ENCODE assay signal across 9 cellular contexts in genomic region chr6:36734486-36735060, GRCh38. TPM values are rescaled to one million over a fixed set of nuclear protein-coding genes. Genes with fewer than 3 reads are reported as not detected.
DNase-seq lines count a peak whose midpoint lies in the region; ATAC-seq, FAIRE-seq and TF ChIP-seq lines count a peak whose summit lies in the region.
"Had no signal": no experiment of that assay in that cellular context is flagged by ENCODE, and none has a peak within 500 bp of the region (broad histone marks: within the 10 kb centered on the region; RNA-seq: fewer than 3 reads in every experiment).

No MANE protein-coding gene starts in this region.

- H3K27ac ChIP-seq in naive thymus-derived CD4-positive, alpha-beta T cell (ENCODE audit: low read depth, low read length): no peak overlapping the region

- peaks cover 0 to 32% (median 7%) of the 10 kb centered on the region in 7 donors for H3K4me1 Mint-ChIP-seq in naive thymus-derived CD4-positive, alpha-beta T cell

- TF ChIP-seq CTCF in choroid plexus epithelial cell (conservative IDR thresholded peaks at IDR 0.05; ENCODE audit: low read depth, low read length): no peak

- DNase-seq in left ventricle myocardium superior (no peak), cardiac septum (ENCODE audit: low spot score) (no peak), choroid plexus epithelial cell (ENCODE audit: low read depth) (no peak), GM12892 (ENCODE audit: insufficient read length) (no peak), activated gamma-delta T cell (lab: John Stamatoyannopoulos, UW) (no peak), posterior vena cava (ENCODE audit: low spot score) (no peak)
- no peak for DNase-seq in naive thymus-derived CD4-positive, alpha-beta T cell
- DNase-seq: T-helper 9 cell had no signal

- H3K36me3 ChIP-seq in naive thymus-derived CD4-positive, alpha-beta T cell (ENCODE audit: control insufficient read depth in 2 of 3, insufficient read depth in 3 of 3, low read length in 3 of 3): no peaks in the 10 kb centered on the region

- H3K9me3 Mint-ChIP-seq in naive thymus-derived CD4-positive, alpha-beta T cell: peaks cover 0 to 2% (median 0%) of the 10 kb centered on the region in 11 donors

- H3K27me3 Mint-ChIP-seq in naive thymus-derived CD4-positive, alpha-beta T cell: peaks cover 0 to 4% (median 0%) of the 10 kb centered on the region in 5 donors

- no peak for FAIRE-seq in GM12892 (lab: Jason Lieb, UNC)

- H3K4me3 ChIP-seq in choroid plexus epithelial cell (ENCODE audit: low read depth, low read length): peak overlapping the region; percentile 42
- no peak overlapping the region for H3K4me3 ChIP-seq in naive thymus-derived CD4-positive, alpha-beta T cell (ENCODE audit: low read length)

- H3K4me1 ChIP-seq in naive thymus-derived CD4-positive, alpha-beta T cell (ENCODE audit: control insufficient read depth in 2 of 2, insufficient read depth in 2 of 2, low read length in 2 of 2): peaks cover 0 to 5% of the 10 kb centered on the region in 2 donors

- TF ChIP-seq POLR2A in GM12892 (IDR thresholded peaks at IDR 0.05; ENCODE audit: low read depth, low read length): no peak

- POLR2A ChIA-PET in naive thymus-derived CD4-positive, alpha-beta T cell (lab: Charles Lee): no interaction called here

- peak overlapping the region in 5 of 9 donors; percentile 15 to 85 (median 59) for H3K27ac Mint-ChIP-seq in naive thymus-derived CD4-positive, alpha-beta T cell

- ATAC-seq in left ventricle myocardium superior (peak; percentile 7), HG03342 (IDR thresholded peaks at IDR 0.05; ENCODE audit: unreplicated experiment) (no peak)
- peak; percentile 1 for ATAC-seq in naive thymus-derived CD4-positive, alpha-beta T cell

- intact Hi-C loops in left ventricle myocardium superior (cut with micrococcal nuclease) (no loop called here), cardiac septum (cut with DNase I) (loop anchor here (2.0 kb wide), 1 partner anchor 56 kb away; the partner anchor contains the start of gene CDKN1A), posterior vena cava (cut with DNase I) (loop anchor here in 1 of 2 donors (10.0 kb wide), 1 partner anchor 110 kb away; no protein-coding TSS in a partner anchor)
- intact Hi-C loops in naive thymus-derived CD4-positive, alpha-beta T cell (cut with micrococcal nuclease): loop anchor here in 1 of 2 donors (2.0 kb wide), 1 partner anchor 24 kb away; no protein-coding TSS in a partner anchor

- no peaks in the 10 kb centered on the region for H3K27me3 ChIP-seq in naive thymus-derived CD4-positive, alpha-beta T cell (ENCODE audit: control insufficient read depth in 2 of 2, insufficient read depth in 2 of 2, low read length in 2 of 2)

- CTCF ChIA-PET in naive thymus-derived CD4-positive, alpha-beta T cell (lab: Charles Lee): interaction anchor here (1.1 kb wide), 1 partner anchor 10 kb away, joined by 4 read pairs; no protein-coding TSS in a partner anchor

- H3K4me3 Mint-ChIP-seq in naive thymus-derived CD4-positive, alpha-beta T cell: peak overlapping the region in 8 of 10 donors; percentile 43 to 79 (median 58)

- H3K36me3 Mint-ChIP-seq in naive thymus-derived CD4-positive, alpha-beta T cell: no peaks in the 10 kb centered on the region

- no peaks in the 10 kb centered on the region for H3K9me3 ChIP-seq in naive thymus-derived CD4-positive, alpha-beta T cell (ENCODE audit: control insufficient read depth in 2 of 3, low read length in 3 of 3)

RNA-seq across cellular contexts. Expression of gene RAB44, which starts 36.9 kb away (rescaled TPM):
- 0.07 TPM for total RNA-seq in left ventricle myocardium superior
- total RNA-seq in cardiac septum: 0.11 TPM
- 10 to 100 TPM in 1 of 5 experiments, 1 to 10 TPM in 1, under 1 TPM in 1, not detected in 2; 0.07 to 10.1 (median 1.8) TPM for total RNA-seq in naive thymus-derived CD4-positive, alpha-beta T cell
- polyA plus RNA-seq in naive thymus-derived CD4-positive, alpha-beta T cell: not detected
- 0.15 TPM for polyA plus RNA-seq in GM12892 (2012; ENCODE audit: missing spikeins)
- total RNA-seq in posterior vena cava: under 1 TPM; 0.33 to 0.42 TPM

RNA-seq across cellular contexts. Expression of gene CDKN1A, which starts 56.1 kb away (rescaled TPM):
- total RNA-seq in left ventricle myocardium superior (40.0 TPM), cardiac septum (113 TPM), posterior vena cava (100 to 1,000 TPM in 1 of 2 donors, 10 to 100 TPM in 1; 87.4 to 195 TPM)
- 100 to 1,000 TPM in 2 of 5 experiments, 10 to 100 TPM in 1, 1 to 10 TPM in 2; 1.5 to 156 (median 53.6) TPM for total RNA-seq in naive thymus-derived CD4-positive, alpha-beta T cell
- polyA plus RNA-seq in naive thymus-derived CD4-positive, alpha-beta T cell: under 1 TPM; 0.08 to 0.19 TPM
- 166 TPM for polyA plus RNA-seq in GM12892 (2012; ENCODE audit: missing spikeins)
